In the genomic region with DNA sequence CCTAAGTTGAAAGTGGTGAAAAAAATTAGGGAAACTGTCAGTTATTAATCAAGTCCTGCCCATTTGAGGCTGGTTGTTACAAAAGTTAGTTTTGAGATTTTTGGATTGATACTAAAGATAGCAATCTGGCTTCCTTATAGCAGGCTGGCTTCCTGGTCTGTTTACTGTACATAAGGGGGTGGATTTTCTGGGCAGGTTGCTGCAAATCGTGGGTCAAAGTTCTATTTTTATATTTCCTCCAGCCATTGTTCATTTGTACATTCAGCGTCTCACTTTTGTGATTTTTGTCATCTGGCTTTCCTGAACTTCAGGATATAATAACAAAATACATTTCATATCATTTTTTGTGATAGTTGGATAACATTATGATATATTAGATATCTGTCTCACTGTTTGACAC, we compare ENCODE assay signal across 1 cellular context.
TF ChIP-seq lines count a peak whose summit lies in the region.

No MANE protein-coding gene starts in this region.

TF ChIP-seq in SK-N-SH, 30 proteins besides CTCF, POLR2A, EP300 and RAD21:
- TF ChIP-seq RCOR1 (IDR thresholded peaks at IDR 0.05; ENCODE audit: low read length) (no peak), GATA2 (CRISPR knock-in tag; IDR thresholded peaks at IDR 0.05) (no peak), MAX (IDR thresholded peaks at IDR 0.05; ENCODE audit: low read depth) (no peak)
- TF ChIP-seq, protein P1, sequence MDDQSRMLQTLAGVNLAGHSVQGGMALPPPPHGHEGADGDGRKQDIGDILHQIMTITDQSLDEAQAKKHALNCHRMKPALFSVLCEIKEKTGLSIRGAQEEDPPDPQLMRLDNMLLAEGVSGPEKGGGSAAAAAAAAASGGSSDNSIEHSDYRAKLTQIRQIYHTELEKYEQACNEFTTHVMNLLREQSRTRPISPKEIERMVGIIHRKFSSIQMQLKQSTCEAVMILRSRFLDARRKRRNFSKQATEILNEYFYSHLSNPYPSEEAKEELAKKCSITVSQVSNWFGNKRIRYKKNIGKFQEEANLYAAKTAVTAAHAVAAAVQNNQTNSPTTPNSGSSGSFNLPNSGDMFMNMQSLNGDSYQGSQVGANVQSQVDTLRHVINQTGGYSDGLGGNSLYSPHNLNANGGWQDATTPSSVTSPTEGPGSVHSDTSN (IDR thresholded peaks at IDR 0.05), result no peak
